Comparison of ENCODE assay signal across 24 cellular contexts in genomic region chr17:14150604-14151003, GRCh38.
"Had no signal": no experiment of that assay in that cellular context is flagged by ENCODE, and none has a peak within 500 bp of the region (broad histone marks: within the 10 kb centered on the region; RNA-seq: fewer than 3 reads in every experiment).

No MANE protein-coding gene starts in this region.

- H3K4me3 ChIP-seq: colonic mucosa, hepatocyte, lower lobe of right lung, suprapubic skin, transverse colon, uterus had no signal

- H3K9me3 Mint-ChIP-seq: endodermal cell had no signal

- H3K27ac ChIP-seq: brain microvascular endothelial cell, colonic mucosa, epithelial cell of prostate, hepatocyte, lower lobe of right lung, suprapubic skin, transverse colon, uterus had no signal

- H3K27me3 ChIP-seq: brain microvascular endothelial cell, colonic mucosa, hepatocyte, suprapubic skin, transverse colon, uterus had no signal

- H3K9me3 ChIP-seq: colonic mucosa, lower lobe of right lung, suprapubic skin, transverse colon, uterus had no signal

- H3K4me1 Mint-ChIP-seq: endodermal cell had no signal

- H3K4me1 ChIP-seq: colonic mucosa, lower lobe of right lung, suprapubic skin had no signal

- H3K36me3 ChIP-seq: brain microvascular endothelial cell, colonic mucosa, lower lobe of right lung, suprapubic skin, transverse colon, uterus had no signal

- H3K27me3 Mint-ChIP-seq: activated CD4-positive, alpha-beta T cell treated with anti-CD3 and anti-CD28 coated beads, Interleukin-2, amount 10 ng/mL, durations not matched to agents 7 days and 5 days; stimulated activated naive CD8-positive, alpha-beta T cell treated with anti-CD3 and anti-CD28 coated beads, Interleukin-15, Interleukin-2, amounts not matched to agents 100 ng/mL and 50 ng/mL, for 24 hours had no signal

- DNase-seq: activated CD4-positive, alpha-beta T cell treated with anti-CD3 and anti-CD28 coated beads, Interleukin-2, amount 10 ng/mL, durations not matched to agents 7 days and 5 days; activated CD8-positive, alpha-beta memory T cell treated with anti-CD3 and anti-CD28 coated beads, Interleukin-2, amount 50 U/mL, for 4 hours; activated effector memory CD4-positive, alpha-beta T cell treated with anti-CD3 and anti-CD28 coated beads, Interleukin-2, amount 50 U/mL, for 16 hours; activated naive CD4-positive, alpha-beta T cell treated with anti-CD3 and anti-CD28 coated beads, Interleukin-2, amount 50 U/mL, for 16 hours; activated T-cell treated with anti-CD3 and anti-CD28 coated beads, Interleukin-2, amount 50 U/mL, for 48 hours; aorta; brain microvascular endothelial cell; central memory CD4-positive, alpha-beta T cell; colonic mucosa; endodermal cell; foreskin fibroblast; left cardiac atrium; lower lobe of right lung; nucleus accumbens; small intestine; stimulated activated CD4-positive, alpha-beta T cell treated with anti-CD3 and anti-CD28 coated beads, Interleukin-15, amount 100 ng/mL, for 24 hours; stimulated activated CD4-positive, alpha-beta T cell treated with anti-CD3 and anti-CD28 coated beads, Interleukin-2, amount 100 ng/mL, for 48 hours; transverse colon; uterus had no signal

- ATAC-seq: left cardiac atrium, lower lobe of right lung had no signal

- H3K4me3 Mint-ChIP-seq: activated CD4-positive, alpha-beta T cell treated with anti-CD3 and anti-CD28 coated beads, Interleukin-2, amount 10 ng/mL, durations not matched to agents 7 days and 5 days; endodermal cell; nephron; stimulated activated naive CD8-positive, alpha-beta T cell treated with anti-CD3 and anti-CD28 coated beads, Interleukin-15, Interleukin-2, amounts not matched to agents 100 ng/mL and 50 ng/mL, for 24 hours had no signal
